In genomic region chr19:51541458-51542357, GRCh38 we compare ENCODE assay signal across 21 cellular contexts. TPM values are rescaled to one million over a fixed set of nuclear protein-coding genes. Genes with fewer than 3 reads are reported as not detected.
DNase-seq lines count a peak whose midpoint lies in the region; ATAC-seq and TF ChIP-seq lines count a peak whose summit lies in the region.
"Had no signal": no experiment of that assay in that cellular context is flagged by ENCODE, and none has a peak within 500 bp of the region (broad histone marks: within the 10 kb centered on the region; RNA-seq: fewer than 3 reads in every experiment).

No MANE protein-coding gene starts in this region.

- peaks cover 74% of the 10 kb centered on the region for H3K4me1 Mint-ChIP-seq in stimulated activated memory B cell treated with anti-CD40 and anti-IgM and Interleukin-4, amounts not matched to agents 10 μg/mL and 1 μg/mL and 100 μg/mL, for 72 hours
- no peaks in the 10 kb centered on the region for H3K4me1 Mint-ChIP-seq in T-helper 17 cell

- H3K9me3 ChIP-seq in esophagus muscularis mucosa (no peaks in the 10 kb centered on the region), T-helper 17 cell (ENCODE audit: control insufficient read depth, low read length, poor library complexity, severe bottlenecking) (no peaks in the 10 kb centered on the region)
- H3K9me3 ChIP-seq: BE2C, Peyer's patch, SJSA1 had no signal

- no peaks in the 10 kb centered on the region for H3K36me3 ChIP-seq in esophagus muscularis mucosa
- H3K36me3 ChIP-seq: BE2C, Peyer's patch, SJSA1 had no signal

- no peaks in the 10 kb centered on the region for H3K9me3 Mint-ChIP-seq in stimulated activated memory B cell treated with anti-CD40 and anti-IgM and Interleukin-4, amounts not matched to agents 10 μg/mL and 1 μg/mL and 100 μg/mL, for 72 hours

- H3K27me3 Mint-ChIP-seq in stimulated activated memory B cell treated with anti-CD40 and anti-IgM and Interleukin-4, amounts not matched to agents 10 μg/mL and 1 μg/mL and 100 μg/mL, for 72 hours = no peaks in the 10 kb centered on the region
- H3K27me3 Mint-ChIP-seq in T-helper 17 cell = peaks cover 73% of the 10 kb centered on the region

- H3K4me1 ChIP-seq in esophagus muscularis mucosa = no peaks in the 10 kb centered on the region
- H3K4me1 ChIP-seq: A549, BE2C, Peyer's patch, SJSA1 had no signal

- H3K4me3 ChIP-seq in esophagus muscularis mucosa = no peak overlapping the region
- H3K4me3 ChIP-seq: A549, Peyer's patch, SJSA1 had no signal

- H3K27me3 ChIP-seq in esophagus muscularis mucosa = peaks cover 0 to 67% (median 0%) of the 10 kb centered on the region in 4 donors
- H3K27me3 ChIP-seq: Peyer's patch had no signal

- peak overlapping the region; percentile 68 for H3K27ac Mint-ChIP-seq in stimulated activated memory B cell treated with anti-CD40 and anti-IgM and Interleukin-4, amounts not matched to agents 10 μg/mL and 1 μg/mL and 100 μg/mL, for 72 hours
- no peak overlapping the region for H3K27ac Mint-ChIP-seq in T-helper 17 cell

- ATAC-seq in stimulated activated memory B cell treated with anti-CD40 and anti-IgM and Interleukin-4, amounts not matched to agents 10 μg/mL and 1 μg/mL and 100 μg/mL, for 72 hours = no peak
- ATAC-seq in T-helper 17 cell = no peak
- ATAC-seq: A549, Right ventricle myocardium inferior had no signal

- TF ChIP-seq CTCF in esophagus muscularis mucosa (IDR thresholded peaks at IDR 0.05) = no peak

- TF ChIP-seq POLR2A in esophagus muscularis mucosa (IDR thresholded peaks at IDR 0.05; ENCODE audit: low read depth) = no peak

- no peak for TF ChIP-seq EP300 in esophagus muscularis mucosa (IDR thresholded peaks at IDR 0.05)

- 54% methylated on average over 10 of the region's 10 CpGs for WGBS in esophagus muscularis mucosa

- no peak overlapping the region for H3K27ac ChIP-seq in esophagus muscularis mucosa (replicated peaks in 1 of 4)
- H3K27ac ChIP-seq: A549, Peyer's patch, SJSA1 had no signal

- intact Hi-C loops in esophagus muscularis mucosa (cut with DNase I) = no loop called here

- H3K36me3 Mint-ChIP-seq in stimulated activated memory B cell treated with anti-CD40 and anti-IgM and Interleukin-4, amounts not matched to agents 10 μg/mL and 1 μg/mL and 100 μg/mL, for 72 hours = no peaks in the 10 kb centered on the region
- peaks cover 2% of the 10 kb centered on the region for H3K36me3 Mint-ChIP-seq in T-helper 17 cell (ENCODE audit: low read depth)

- DNase-seq in D341Med (ENCODE audit: low spot score) = peak; percentile 17
- peak; percentile 65 for DNase-seq in RPMI7951 (ENCODE audit: low read depth)
- peak; percentile 88 for DNase-seq in esophagus muscularis mucosa (ENCODE audit: extremely low spot score)
- no peak for DNase-seq in stimulated activated CD4-positive, alpha-beta T cell treated with anti-CD3 and anti-CD28 coated beads, Interleukin-2, amount 100 ng/mL, for 48 hours
- no peak for DNase-seq in T-helper 17 cell
- no peak for DNase-seq in NOMO-1 (lab: John Stamatoyannopoulos, UW; ENCODE audit: unreplicated experiment in 2 of 2)
- DNase-seq: BE2C, DMS79, GOT3, KG1, NCI-H1092 treated with DMSO at 0.1 percent for 48 hours, NCI-H2029 treated with DMSO at 0.1 percent for 48 hours, NCI-H226, NCI-H510A treated with DMSO at 0.1 percent for 48 hours, NCI-H748 treated with DMSO at 0.1 percent for 48 hours, Peyer's patch had no signal

- no peak overlapping the region for H3K4me3 Mint-ChIP-seq in stimulated activated memory B cell treated with anti-CD40 and anti-IgM and Interleukin-4, amounts not matched to agents 10 μg/mL and 1 μg/mL and 100 μg/mL, for 72 hours
- no peak overlapping the region for H3K4me3 Mint-ChIP-seq in T-helper 17 cell

RNA-seq across cellular contexts. Expression of gene SIGLEC6, which starts 10.2 kb away (rescaled TPM):
- total RNA-seq in RPMI7951 (2014; rRNA removed; shearing (Covaris generic)) = not detected in 2 replicates
- total RNA-seq in esophagus muscularis mucosa = 1 to 10 TPM in 3 of 4 donors, under 1 TPM in 1; 0.58 to 6.3 (median 3.5) TPM
- under 1 TPM in 1 of 2 donors, not detected in 1; 0.80 TPM for total RNA-seq in T-helper 17 cell
- total RNA-seq: HT1080, SJSA1 had no signal

RNA-seq across cellular contexts. Expression of gene ZNF175, which starts 29.4 kb away (rescaled TPM):
- 11.3 and 11.8 TPM in 2 replicates for total RNA-seq in RPMI7951 (2014; rRNA removed; shearing (Covaris generic))
- total RNA-seq in esophagus muscularis mucosa = 1 to 10 TPM; 3.6 to 5.8 (median 4.9) TPM
- 1 to 10 TPM; 4.5 to 5.1 TPM for total RNA-seq in T-helper 17 cell

RNA-seq across cellular contexts. Expression of gene SIGLEC12, which starts 40.1 kb away (rescaled TPM):
- not detected in 2 replicates for total RNA-seq in RPMI7951 (2014; rRNA removed; shearing (Covaris generic))
- under 1 TPM in 1 of 4 donors, not detected in 3; 0.29 TPM for total RNA-seq in esophagus muscularis mucosa
- not detected for total RNA-seq in T-helper 17 cell
- total RNA-seq: HT1080, SJSA1 had no signal

Comparison
In these comparisons a context has a peak if more than half of its experiments do, and no peak if none do; other contexts are left out.
1. DNase-seq: peak in D341Med (single experiment), RPMI7951 (single experiment) and esophagus muscularis mucosa (single experiment); none in stimulated activated CD4-positive, alpha-beta T cell treated with anti-CD3 and anti-CD28 coated beads, Interleukin-2, amount 100 ng/mL, for 48 hours (0 of 2), T-helper 17 cell (0 of 3) and NOMO-1 (0 of 2).